ENCODE assay signal across 1 cellular context in genomic region chr2:85549826-85550225, GRCh38.
TF ChIP-seq lines count a peak whose summit lies in the region.

No MANE protein-coding gene starts in this region.

TF ChIP-seq in IMR-90, 13 proteins besides CTCF, POLR2A, EP300 and RAD21 (continued from another document):
- no peak for TF ChIP-seq ELK1 (IDR thresholded peaks at IDR 0.05; ENCODE audit: borderline replicate concordance, low read depth, low read length)
- TF ChIP-seq NFE2L2 (IDR thresholded peaks at IDR 0.05; ENCODE audit: low read depth, low read length): no peak
